ENCODE assay signal across 9 cellular contexts in genomic region chr10:75295901-75296441, GRCh38.
DNase-seq lines count a peak whose midpoint lies in the region; ATAC-seq, FAIRE-seq and TF ChIP-seq lines count a peak whose summit lies in the region.
"Had no signal": no experiment of that assay in that cellular context is flagged by ENCODE, and none has a peak within 500 bp of the region (broad histone marks: within the 10 kb centered on the region; RNA-seq: fewer than 3 reads in every experiment).

No MANE protein-coding gene starts in this region.

- 33 to 37% methylated on average over 10 of the region's 10 CpGs for WGBS in lower leg skin, 2 donors
- WGBS in suprapubic skin: 43% methylated on average over 10 of the region's 10 CpGs

- H2AFZ ChIP-seq in MM.1S (ENCODE audit: low read length): no peak overlapping the region; the same call in 1 of the 2 replicates

- no peak for TF ChIP-seq CTCF in MM.1S (IDR thresholded peaks at IDR 0.05; ENCODE audit: low read length)
- no peak for TF ChIP-seq CTCF in bronchial epithelial cell (IDR thresholded peaks at IDR 0.05; ENCODE audit: insufficient read depth, low read length, severe bottlenecking)
- TF ChIP-seq CTCF in lower leg skin (IDR thresholded peaks at IDR 0.05): no peak
- TF ChIP-seq CTCF in suprapubic skin (IDR thresholded peaks at IDR 0.05): no peak

- H3K27me3 ChIP-seq in MM.1S (replicated peaks; ENCODE audit: insufficient read depth, low read length) (no peaks in the 10 kb centered on the region), bronchial epithelial cell (ENCODE audit: control insufficient read depth, insufficient read depth, low read length) (no peaks in the 10 kb centered on the region), suprapubic skin (no peaks in the 10 kb centered on the region)

- no peaks in the 10 kb centered on the region for H4K20me1 ChIP-seq in MM.1S (ENCODE audit: insufficient read depth, low read length)

- no peaks in the 10 kb centered on the region for H3K36me3 ChIP-seq in MM.1S (replicated peaks; ENCODE audit: insufficient read depth, low read length)
- H3K36me3 ChIP-seq in bronchial epithelial cell (ENCODE audit: control insufficient read depth, insufficient read depth, low read length): no peaks in the 10 kb centered on the region
- no peaks in the 10 kb centered on the region for H3K36me3 ChIP-seq in suprapubic skin

- H3F3A ChIP-seq in MM.1S (ENCODE audit: insufficient read depth, low read length): no peaks in the 10 kb centered on the region

- H3K4me3 ChIP-seq in MM.1S (ENCODE audit: low read length) (no peak overlapping the region), bronchial epithelial cell (ENCODE audit: low read depth, low read length) (no peak overlapping the region), lower leg skin (ENCODE audit: low read depth, poor library complexity, severe bottlenecking) (no peak overlapping the region), suprapubic skin (peak overlapping the region; percentile 62)

- H3K27ac ChIP-seq in MM.1S (ENCODE audit: low read length): peak overlapping the region; percentile 54; the same call in 1 of the 2 replicates
- H3K27ac ChIP-seq in suprapubic skin: peak overlapping the region; percentile 94

- H3K9me2 ChIP-seq in MM.1S (replicated peaks; ENCODE audit: insufficient read depth, low read length): no peaks in the 10 kb centered on the region

- no peak for TF ChIP-seq EP300 in suprapubic skin (IDR thresholded peaks at IDR 0.05)

- H3K9ac ChIP-seq in MM.1S (ENCODE audit: low read length): no peak overlapping the region

- H3K79me2 ChIP-seq in MM.1S (ENCODE audit: low read length): no peaks in the 10 kb centered on the region

- H3K9me3 ChIP-seq in MM.1S (replicated peaks; ENCODE audit: insufficient read depth, low read length): no peaks in the 10 kb centered on the region
- H3K9me3 ChIP-seq in suprapubic skin: no peaks in the 10 kb centered on the region

- H3K4me2 ChIP-seq in MM.1S (ENCODE audit: low read depth, low read length): peak overlapping the region; percentile 68; the same call in 1 of the 2 replicates

- TF ChIP-seq POLR2A in lower leg skin (IDR thresholded peaks at IDR 0.05) (no peak), suprapubic skin (IDR thresholded peaks at IDR 0.05) (no peak)

- no peak for FAIRE-seq in bronchial epithelial cell (lab: Jason Lieb, UNC)

- DNase-seq in MM.1S (no peak), bronchial epithelial cell (ENCODE audit: low read depth) (peak; percentile 74), lower leg skin (ENCODE audit: low spot score in 2 of 2) (peak; percentile 45 to 89), suprapubic skin (ENCODE audit: low spot score in 2 of 2) (peak in 1 of 2 donors; percentile 66), H4 (ENCODE audit: low spot score) (no peak)
- DNase-seq: NCI-H2081 had no signal

- intact Hi-C loops in lower leg skin (cut with DNase I; ENCODE audit: low total_unique reads): no loop called here

- ATAC-seq in HG02763 (IDR thresholded peaks at IDR 0.05; ENCODE audit: unreplicated experiment) (no peak), GM21526 (IDR thresholded peaks at IDR 0.05; ENCODE audit: low FRiP score, unreplicated experiment) (no peak), GM21529 (IDR thresholded peaks at IDR 0.05; ENCODE audit: unreplicated experiment) (no peak)

- H3K4me1 ChIP-seq in MM.1S (ENCODE audit: low read length): no peaks in the 10 kb centered on the region
- peaks cover 26% of the 10 kb centered on the region for H3K4me1 ChIP-seq in suprapubic skin

Comparison
In these comparisons a context has a peak if more than half of its experiments do, and no peak if none do; other contexts are left out.
1. DNase-seq: peak in bronchial epithelial cell (single experiment) and lower leg skin (2 of 2); none in MM.1S (single experiment) and H4 (single experiment).